In genomic region chr7:81692146-81692905, GRCh38 we compare ENCODE assay signal across 1 cellular context.
TF ChIP-seq lines count a peak whose summit lies in the region.

No MANE protein-coding gene starts in this region.

TF ChIP-seq in GM12878, 131 proteins besides CTCF, POLR2A, EP300 and RAD21 (continued from another document):
- TF ChIP-seq HDAC6 (IDR thresholded peaks at IDR 0.05; ENCODE audit: unreplicated experiment) (no peak), HSF1 (IDR thresholded peaks at IDR 0.05; ENCODE audit: low read depth, low read length) (no peak), E2F4 (IDR thresholded peaks at IDR 0.05; ENCODE audit: low read depth, low read length) (no peak), JUNB (IDR thresholded peaks at IDR 0.05) (0 out of 2 replicates have a peak, but pooled peaks have one; percentile 20), BRCA1 (IDR thresholded peaks at IDR 0.05; ENCODE audit: low read depth, low read length) (no peak), ATF2 (IDR thresholded peaks at IDR 0.05; ENCODE audit: low read length) (0 out of 2 replicates have a peak, but pooled peaks have one; percentile 6), ZNF207 (IDR thresholded peaks at IDR 0.05; ENCODE audit: borderline replicate concordance) (no peak), DPF2 (IDR thresholded peaks at IDR 0.05) (no peak), NR2F1 (conservative IDR thresholded peaks at IDR 0.05) (no peak), BCL11A (IDR thresholded peaks at IDR 0.05; ENCODE audit: low read depth, low read length) (peak; percentile 52; the same call in 1 of the 2 replicates), ZNF274 (IDR thresholded peaks at IDR 0.05; ENCODE audit: insufficient read depth, insufficient read length) (no peak)
TF ChIP-seq in GM12878: peak in this region for 5.
